22 cellular contexts compared by ENCODE assay signal in the genomic region with DNA sequence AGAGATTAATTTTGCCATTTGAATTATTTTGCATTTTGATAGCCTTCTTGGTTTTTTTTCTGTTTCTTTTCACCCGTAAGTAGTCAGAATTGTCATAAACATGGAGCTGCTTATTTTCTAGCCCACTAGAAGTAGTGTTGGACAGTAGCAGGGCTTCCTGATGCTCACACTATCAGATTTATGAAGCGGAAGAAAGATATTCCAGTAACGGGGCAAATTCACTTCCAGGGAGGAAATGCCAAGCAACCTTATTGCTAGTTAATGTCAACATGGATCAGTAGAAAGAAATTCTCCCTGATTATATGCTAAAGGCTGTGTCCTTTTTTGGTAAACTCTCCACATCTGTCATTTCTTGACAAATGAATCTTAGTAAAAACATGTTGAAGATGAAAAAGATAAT. TPM values are rescaled to one million over a fixed set of nuclear protein-coding genes. Genes with fewer than 3 reads are reported as not detected.
"Had no signal": no experiment of that assay in that cellular context is flagged by ENCODE, and none has a peak within 500 bp of the region (broad histone marks: within the 10 kb centered on the region; RNA-seq: fewer than 3 reads in every experiment).

No MANE protein-coding gene starts in this region.

- H3K27me3 Mint-ChIP-seq: natural killer cell treated with Interleukin-12 subunit alpha and Interleukin-12 subunit beta and Interleukin-15 and Interleukin-18, amount 100 ng/mL, for 72 hours had no signal

- H3K9me3 Mint-ChIP-seq: activated CD4-positive, alpha-beta memory T cell treated with anti-CD3 and anti-CD28 coated beads for 36 hours; stimulated activated naive CD8-positive, alpha-beta T cell treated with anti-CD3 and anti-CD28 coated beads, Interleukin-15, Interleukin-2, amounts not matched to agents 100 ng/mL and 50 ng/mL, for 24 hours had no signal

- H3K27ac Mint-ChIP-seq: activated CD4-positive, alpha-beta memory T cell treated with anti-CD3 and anti-CD28 coated beads for 36 hours; activated naive CD4-positive, alpha-beta T cell treated with anti-CD3 and anti-CD28 coated beads, Interleukin-2, amount 10 ng/mL, durations not matched to agents 7 days and 5 days; brain; natural killer cell treated with Interleukin-12 subunit alpha and Interleukin-12 subunit beta and Interleukin-15 and Interleukin-18, amount 100 ng/mL, for 72 hours; stimulated activated naive CD8-positive, alpha-beta T cell treated with anti-CD3 and anti-CD28 coated beads, Interleukin-15, Interleukin-2, amounts not matched to agents 100 ng/mL and 50 ng/mL, for 24 hours had no signal

- H3K36me3 Mint-ChIP-seq: activated CD4-positive, alpha-beta memory T cell treated with anti-CD3 and anti-CD28 coated beads for 36 hours; activated naive CD4-positive, alpha-beta T cell treated with anti-CD3 and anti-CD28 coated beads, Interleukin-2, amount 10 ng/mL, durations not matched to agents 7 days and 5 days; brain had no signal

- H3K4me1 Mint-ChIP-seq: activated naive CD4-positive, alpha-beta T cell treated with anti-CD3 and anti-CD28 coated beads, Interleukin-2, amount 10 ng/mL, durations not matched to agents 7 days and 5 days; brain had no signal

- ATAC-seq: esophagus mucosa; gastrocnemius medialis; left ventricle myocardium superior; natural killer cell treated with Interleukin-12 subunit alpha and Interleukin-12 subunit beta and Interleukin-15 and Interleukin-18, amount 100 ng/mL, for 72 hours; psoas muscle; right cardiac atrium had no signal

- DNase-seq: activated CD4-positive, alpha-beta memory T cell treated with anti-CD3 and anti-CD28 coated beads for 36 hours; activated CD4-positive, alpha-beta T cell treated with anti-CD3 and anti-CD28 coated beads for 48 hours; activated effector memory CD4-positive, alpha-beta T cell treated with Interleukin-2 at 50 U/mL for 16 hours; activated naive CD4-positive, alpha-beta T cell treated with anti-CD3 and anti-CD28 coated beads, Interleukin-2, amount 10 ng/mL, durations not matched to agents 7 days and 5 days; activated T-cell treated with anti-CD3 and anti-CD28 coated beads, Interleukin-2, amount 50 U/mL, for 48 hours; anterior cingulate cortex; caudate nucleus; effector memory CD4-positive, alpha-beta T cell; gastrocnemius medialis; head of caudate nucleus; hypothalamus; left ventricle myocardium superior; ovary; psoas muscle; right cardiac atrium; stimulated activated CD4-positive, alpha-beta T cell treated with anti-CD3 and anti-CD28 coated beads, Interleukin-12 subunit alpha, Interleukin-12 subunit beta, amount 100 ng/mL, for 4 hours; stimulated activated CD4-positive, alpha-beta T cell treated with anti-CD3 and anti-CD28 coated beads, Interleukin-4, amount 100 ng/mL, for 4 hours; tibial artery had no signal

- H3K4me3 Mint-ChIP-seq: activated CD4-positive, alpha-beta memory T cell treated with anti-CD3 and anti-CD28 coated beads for 36 hours; activated naive CD4-positive, alpha-beta T cell treated with anti-CD3 and anti-CD28 coated beads, Interleukin-2, amount 10 ng/mL, durations not matched to agents 7 days and 5 days; brain; natural killer cell treated with Interleukin-12 subunit alpha and Interleukin-12 subunit beta and Interleukin-15 and Interleukin-18, amount 100 ng/mL, for 72 hours; stimulated activated naive CD8-positive, alpha-beta T cell treated with anti-CD3 and anti-CD28 coated beads, Interleukin-15, Interleukin-2, amounts not matched to agents 100 ng/mL and 50 ng/mL, for 24 hours had no signal

RNA-seq across cellular contexts. Expression of a gene that starts 19.2 kb away (rescaled TPM):
- total RNA-seq: natural killer cell treated with Interleukin-12 subunit alpha and Interleukin-12 subunit beta and Interleukin-15 and Interleukin-18, amount 100 ng/mL, for 72 hours had no signal
